In the genomic region with DNA sequence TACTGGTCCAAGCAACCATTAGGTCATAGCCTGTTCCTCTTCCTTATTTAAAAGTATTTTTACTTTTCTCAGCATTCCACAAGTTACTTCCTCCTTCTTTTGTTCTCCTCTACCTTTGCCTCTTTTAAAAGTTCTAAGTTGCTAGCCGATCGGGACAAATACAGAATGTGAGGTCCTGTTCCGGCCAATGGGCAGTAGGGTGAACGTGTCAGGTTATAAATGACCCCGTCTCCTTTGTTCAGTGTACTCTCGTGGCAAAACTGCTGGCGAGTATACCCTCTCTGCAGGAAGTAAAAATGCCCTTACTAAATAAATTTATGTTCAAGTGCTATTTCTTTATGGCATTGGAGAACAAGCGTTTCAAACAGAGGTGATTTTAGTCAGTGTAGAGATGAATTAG, we compare ENCODE assay signal across 2 cellular contexts.
TF ChIP-seq lines count a peak whose summit lies in the region.

No MANE protein-coding gene starts in this region.

TF ChIP-seq in IMR-90, 13 proteins besides CTCF, POLR2A, EP300 and RAD21:
- TF ChIP-seq, protein P1, sequence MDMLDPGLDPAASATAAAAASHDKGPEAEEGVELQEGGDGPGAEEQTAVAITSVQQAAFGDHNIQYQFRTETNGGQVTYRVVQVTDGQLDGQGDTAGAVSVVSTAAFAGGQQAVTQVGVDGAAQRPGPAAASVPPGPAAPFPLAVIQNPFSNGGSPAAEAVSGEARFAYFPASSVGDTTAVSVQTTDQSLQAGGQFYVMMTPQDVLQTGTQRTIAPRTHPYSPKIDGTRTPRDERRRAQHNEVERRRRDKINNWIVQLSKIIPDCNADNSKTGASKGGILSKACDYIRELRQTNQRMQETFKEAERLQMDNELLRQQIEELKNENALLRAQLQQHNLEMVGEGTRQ (IDR thresholded peaks at IDR 0.05; ENCODE audit: low read depth, low read length) = no peak
- TF ChIP-seq, protein P2, sequence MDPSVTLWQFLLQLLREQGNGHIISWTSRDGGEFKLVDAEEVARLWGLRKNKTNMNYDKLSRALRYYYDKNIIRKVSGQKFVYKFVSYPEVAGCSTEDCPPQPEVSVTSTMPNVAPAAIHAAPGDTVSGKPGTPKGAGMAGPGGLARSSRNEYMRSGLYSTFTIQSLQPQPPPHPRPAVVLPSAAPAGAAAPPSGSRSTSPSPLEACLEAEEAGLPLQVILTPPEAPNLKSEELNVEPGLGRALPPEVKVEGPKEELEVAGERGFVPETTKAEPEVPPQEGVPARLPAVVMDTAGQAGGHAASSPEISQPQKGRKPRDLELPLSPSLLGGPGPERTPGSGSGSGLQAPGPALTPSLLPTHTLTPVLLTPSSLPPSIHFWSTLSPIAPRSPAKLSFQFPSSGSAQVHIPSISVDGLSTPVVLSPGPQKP (IDR thresholded peaks at IDR 0.05; ENCODE audit: borderline replicate concordance, low read depth, low read length) = no peak
- TF ChIP-seq BHLHE40 (IDR thresholded peaks at IDR 0.05; ENCODE audit: low read depth, low read length) (no peak), NFE2L2 (IDR thresholded peaks at IDR 0.05; ENCODE audit: low read depth, low read length) (no peak), MXI1 (IDR thresholded peaks at IDR 0.05; ENCODE audit: borderline replicate concordance, low read depth, low read length) (no peak), FOS (IDR thresholded peaks at IDR 0.05; ENCODE audit: low read depth, low read length) (no peak), MAZ (IDR thresholded peaks at IDR 0.05; ENCODE audit: borderline replicate concordance, low read depth, low read length) (no peak), RFX5 (IDR thresholded peaks at IDR 0.05; ENCODE audit: low read depth, low read length) (no peak), MAFK (IDR thresholded peaks at IDR 0.05; ENCODE audit: low read depth, low read length) (no peak)

TF ChIP-seq in endothelial cell of umbilical vein, 7 proteins besides CTCF, POLR2A, EP300 and RAD21:
- no peak for TF ChIP-seq POLR2AphosphoS5 (IDR thresholded peaks at IDR 0.05; ENCODE audit: insufficient read depth, low read depth, low read length)
- TF ChIP-seq GATA2 (IDR thresholded peaks at IDR 0.05; ENCODE audit: insufficient read depth, insufficient read length, low read depth, low read length) = no peak
- no peak for TF ChIP-seq FOS (IDR thresholded peaks at IDR 0.05; ENCODE audit: borderline replicate concordance, insufficient read depth, low read length)
- no peak for TF ChIP-seq EZH2 (IDR thresholded peaks at IDR 0.05; ENCODE audit: borderline replicate concordance, low read depth, low read length, severe bottlenecking)
- no peak for TF ChIP-seq MYC (IDR thresholded peaks at IDR 0.05; ENCODE audit: low read depth, low read length)
- TF ChIP-seq, protein P3, sequence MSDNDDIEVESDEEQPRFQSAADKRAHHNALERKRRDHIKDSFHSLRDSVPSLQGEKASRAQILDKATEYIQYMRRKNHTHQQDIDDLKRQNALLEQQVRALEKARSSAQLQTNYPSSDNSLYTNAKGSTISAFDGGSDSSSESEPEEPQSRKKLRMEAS (IDR thresholded peaks at IDR 0.05; ENCODE audit: insufficient read depth, insufficient read length) = no peak
- no peak for TF ChIP-seq JUN (IDR thresholded peaks at IDR 0.05; ENCODE audit: borderline replicate concordance, insufficient read depth, insufficient read length, low read depth)
